12 cellular contexts compared by ENCODE assay signal in genomic region chr14:31692376-31692781, GRCh38.
DNase-seq lines count a peak whose midpoint lies in the region; ATAC-seq and TF ChIP-seq lines count a peak whose summit lies in the region.
"Had no signal": no experiment of that assay in that cellular context is flagged by ENCODE, and none has a peak within 500 bp of the region (broad histone marks: within the 10 kb centered on the region; RNA-seq: fewer than 3 reads in every experiment).

No MANE protein-coding gene starts in this region.

- ATAC-seq in Right ventricle myocardium superior (ENCODE audit: poor library complexity) = peak; percentile 29

- no peaks in the 10 kb centered on the region for H3K27me3 ChIP-seq in left ventricle myocardium inferior (ENCODE audit: low read depth)
- H3K27me3 ChIP-seq: dorsolateral prefrontal cortex, heart right ventricle had no signal

- intact Hi-C loops in Right ventricle myocardium superior (cut with DNase I) (no loop called here), left ventricle myocardium inferior (cut with micrococcal nuclease) (no loop called here)

- no peaks in the 10 kb centered on the region for H3K36me3 ChIP-seq in left ventricle myocardium inferior
- H3K36me3 ChIP-seq: heart right ventricle had no signal

- H3K27ac ChIP-seq in left ventricle myocardium inferior (replicated peaks) = no peak overlapping the region
- H3K27ac ChIP-seq: dorsolateral prefrontal cortex, heart right ventricle had no signal

- no peak overlapping the region for H3K4me3 ChIP-seq in left ventricle myocardium inferior
- no peak overlapping the region for H3K4me3 ChIP-seq in fibroblast of mammary gland (ENCODE audit: control insufficient read depth, low read depth, low read length)
- H3K4me3 ChIP-seq: heart right ventricle had no signal

- H3K9me3 ChIP-seq in left ventricle myocardium inferior (replicated peaks) = no peaks in the 10 kb centered on the region
- H3K9me3 ChIP-seq: heart right ventricle had no signal

- peaks cover 21% of the 10 kb centered on the region for H3K4me1 ChIP-seq in left ventricle myocardium inferior

- no peak for TF ChIP-seq CTCF in left ventricle myocardium inferior (IDR thresholded peaks at IDR 0.05; ENCODE audit: borderline replicate concordance)
- no peak for TF ChIP-seq CTCF in fibroblast of mammary gland (conservative IDR thresholded peaks at IDR 0.05; ENCODE audit: control insufficient read depth, insufficient read depth, low read depth, low read length)

- DNase-seq in Right ventricle myocardium superior = no peak
- no peak for DNase-seq in left ventricle myocardium inferior
- peak; percentile 76 for DNase-seq in NCI-H2171 treated with DMSO at 0.1 percent for 48 hours (lab: John Stamatoyannopoulos, UW)
- DNase-seq in fibroblast of mammary gland (ENCODE audit: low read depth) = peak; percentile 69
- DNase-seq in superior temporal gyrus (ENCODE audit: extremely low spot score) = peak; percentile 42
- no peak for DNase-seq in T1000 (lab: John Stamatoyannopoulos, UW)
- DNase-seq in cerebellar cortex (ENCODE audit: low spot score) = no peak
- DNase-seq in cortex of kidney (lab: John Stamatoyannopoulos, UW) = no peak
- DNase-seq: activated CD4-positive, alpha-beta T cell treated with anti-CD3 and anti-CD28 coated beads for 48 hours; dorsolateral prefrontal cortex; stimulated activated CD4-positive, alpha-beta T cell treated with anti-CD3 and anti-CD28 coated beads, Interleukin-12 subunit alpha, Interleukin-12 subunit beta, amount 100 ng/mL, for 4 hours had no signal

Comparison
In these comparisons a context has a peak if more than half of its experiments do, and no peak if none do; other contexts are left out.
1. DNase-seq: peak in NCI-H2171 treated with DMSO at 0.1 percent for 48 hours (single experiment), fibroblast of mammary gland (single experiment) and superior temporal gyrus (single experiment); none in Right ventricle myocardium superior (single experiment), left ventricle myocardium inferior (single experiment), T1000 (single experiment), cerebellar cortex (single experiment) and cortex of kidney (single experiment).